Comparison of ENCODE assay signal across 20 cellular contexts in the genomic region with DNA sequence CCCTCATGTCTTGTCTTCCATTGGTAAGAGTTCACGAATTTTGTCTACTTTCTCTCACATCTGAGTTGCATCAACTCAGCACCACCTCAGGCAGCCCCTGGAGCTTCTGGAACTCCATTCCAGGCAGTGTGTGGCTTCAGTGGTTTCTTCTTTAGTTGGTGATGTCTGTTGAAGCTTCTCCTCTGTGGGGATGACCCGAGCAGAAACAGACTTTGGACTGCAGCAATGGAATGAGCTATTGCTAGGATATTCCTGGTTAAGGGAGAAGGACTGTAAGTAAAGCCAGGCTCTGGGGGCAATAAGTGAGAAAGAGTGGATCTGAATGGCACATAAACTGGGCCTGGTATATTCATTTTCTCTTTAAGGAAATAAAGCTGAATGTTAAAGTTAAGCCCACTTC. TPM values are rescaled to one million over a fixed set of nuclear protein-coding genes. Genes with fewer than 3 reads are reported as not detected.
DNase-seq lines count a peak whose midpoint lies in the region; ATAC-seq, FAIRE-seq and TF ChIP-seq lines count a peak whose summit lies in the region.
"Had no signal": no experiment of that assay in that cellular context is flagged by ENCODE, and none has a peak within 500 bp of the region (broad histone marks: within the 10 kb centered on the region; RNA-seq: fewer than 3 reads in every experiment).

No MANE protein-coding gene starts in this region.

- FAIRE-seq in HepG2 (lab: Jason Lieb, UNC), result no peak
- FAIRE-seq in kidney (lab: Jason Lieb, UNC), result no peak
- FAIRE-seq: GM12891, GM18507, H54 had no signal

- DNase-seq in Caco-2 (no peak), IMR-90 (no peak), HepG2 (ENCODE audit: low spot score) (no peak), MV-4-11 (lab: John Stamatoyannopoulos, UW) (no peak), kidney (no peak), uterus (no peak)
- no peak for DNase-seq in activated CD4-positive, alpha-beta T cell treated with anti-CD3 and anti-CD28 coated beads for 48 hours
- DNase-seq: 8988T; C1 segment of cervical spinal cord; CD4-positive, alpha-beta memory T cell; COR-L47; DMS153; GF-D8; GOT3; HFFc6 had no signal

- no peak for TF ChIP-seq CTCF in Caco-2 (IDR thresholded peaks at IDR 0.05; ENCODE audit: insufficient read depth in 1 of 2, low read depth in 1 of 2, low read length in 1 of 2, severe bottlenecking in 1 of 2, unreplicated experiment in 1 of 2)
- TF ChIP-seq CTCF in IMR-90 (conservative IDR thresholded peaks at IDR 0.05; ENCODE audit: low read depth, low read length), result no peak
- no peak for TF ChIP-seq CTCF in HepG2 (CRISPR knock-in tag; IDR thresholded peaks at IDR 0.05)
- no peak for TF ChIP-seq CTCF in kidney (IDR thresholded peaks at IDR 0.05; ENCODE audit: borderline replicate concordance, extremely low read depth, insufficient read depth)
- TF ChIP-seq CTCF in uterus (IDR thresholded peaks at IDR 0.05), result no peak

- no peak overlapping the region for H2AK5ac ChIP-seq in IMR-90 (ENCODE audit: low read depth, low read length)

- H2BK15ac ChIP-seq in IMR-90 (ENCODE audit: low read depth, low read length), result no peak overlapping the region

- peaks cover 4% of the 10 kb centered on the region for H3K36me3 Mint-ChIP-seq in Caco-2 (ENCODE audit: insufficient read depth, unreplicated experiment)
- H3K36me3 Mint-ChIP-seq: CD4-positive, alpha-beta memory T cell had no signal

- no peak overlapping the region for H2BK20ac ChIP-seq in IMR-90 (ENCODE audit: low read depth, low read length)

- H3K27ac ChIP-seq in IMR-90 (ENCODE audit: insufficient read depth, low read length), result no peak overlapping the region
- H3K27ac ChIP-seq in HepG2 (ENCODE audit: extremely low read length, insufficient read depth, low read length), result no peak overlapping the region
- no peak overlapping the region for H3K27ac ChIP-seq in kidney (ENCODE audit: low read depth in 2 of 2, low read length in 2 of 2)
- no peak overlapping the region for H3K27ac ChIP-seq in uterus

- no peak overlapping the region for H3K14ac ChIP-seq in IMR-90 (replicated peaks; ENCODE audit: low read depth, low read length)

- dilution Hi-C loops in IMR-90 (cut with HindIII; ENCODE audit: low sequenced_read_pairs, unreplicated experiment), result no loop called here

- H2AFZ ChIP-seq in IMR-90 (replicated peaks; ENCODE audit: low read length, poor library complexity) (no peak overlapping the region), HepG2 (ENCODE audit: low read length) (no peak overlapping the region)

- H3K27ac Mint-ChIP-seq in Caco-2 (ENCODE audit: unreplicated experiment), result peak overlapping the region; percentile 20
- H3K27ac Mint-ChIP-seq: CD4-positive, alpha-beta memory T cell; HFFc6 had no signal

- no peak overlapping the region for H3K23ac ChIP-seq in IMR-90 (ENCODE audit: low read depth, low read length)

- peak overlapping the region; percentile 37; the same call in 1 of the 2 replicates for H3K18ac ChIP-seq in IMR-90 (ENCODE audit: low read depth, low read length)

- H2BK5ac ChIP-seq in IMR-90 (ENCODE audit: low read depth, low read length, poor library complexity, severe bottlenecking), result no peak overlapping the region

- H3K4me1 ChIP-seq in Caco-2 (peaks cover 35% of the 10 kb centered on the region), IMR-90 (ENCODE audit: control insufficient read depth, insufficient read depth, low read length) (peaks cover 4% of the 10 kb centered on the region; the same call in 1 of the 2 replicates), HepG2 (ENCODE audit: insufficient read depth, low read length) (no peaks in the 10 kb centered on the region), kidney (ENCODE audit: control insufficient read depth in 1 of 2, insufficient read depth in 1 of 2, low read depth in 1 of 2, low read length in 2 of 2) (no peaks in the 10 kb centered on the region), uterus (no peaks in the 10 kb centered on the region)
- H3K4me1 ChIP-seq: HAP-1 had no signal

- H3K4me2 ChIP-seq in IMR-90 (ENCODE audit: low read depth, low read length) (no peak overlapping the region), HepG2 (ENCODE audit: low read depth, low read length) (no peak overlapping the region)

- TF ChIP-seq POLR2A in IMR-90 (IDR thresholded peaks at IDR 0.05; ENCODE audit: low read depth, low read length) (no peak), HepG2 (IDR thresholded peaks at IDR 0.05; ENCODE audit: insufficient read depth in 1 of 2, low read depth in 2 of 2, low read length in 2 of 2) (no peak), uterus (IDR thresholded peaks at IDR 0.05) (no peak)

- no peak overlapping the region for H4K91ac ChIP-seq in IMR-90 (ENCODE audit: insufficient read depth, low read depth, low read length)

- ATAC-seq in IMR-90 (ENCODE audit: low read depth) (no peak), HepG2 (peak; percentile 44; the same call in 2 of the 3 replicates)

- BruUV-seq in Caco-2 (replicated peaks; lab: Mats Ljungman, UMichigan) (no TSS peak), IMR-90 (replicated peaks; lab: Mats Ljungman, UMichigan) (no TSS peak), HepG2 (replicated peaks; lab: Mats Ljungman, UMichigan) (no TSS peak)

- H3K79me1 ChIP-seq in IMR-90 (ENCODE audit: low read depth in 1 of 2, low read length in 2 of 2), result no peaks in the 10 kb centered on the region

- no peak overlapping the region for H2BK120ac ChIP-seq in IMR-90 (ENCODE audit: low read depth, low read length)

- POLR2A ChIA-PET in Caco-2 (lab: Charles Lee), result no interaction called here
- POLR2A ChIA-PET in IMR-90 (lab: Charles Lee; ENCODE audit: unreplicated experiment), result no interaction called here
- POLR2A ChIA-PET in HepG2 (lab: Yijun Ruan, JAX), result no interaction called here

- H3K9ac ChIP-seq in IMR-90 (ENCODE audit: low read depth, low read length) (no peak overlapping the region), HepG2 (ENCODE audit: insufficient read depth, low read depth, low read length) (no peak overlapping the region), kidney (ENCODE audit: low read length in 2 of 2) (no peak overlapping the region)

- no peak overlapping the region for H3K4me3 Mint-ChIP-seq in Caco-2 (ENCODE audit: unreplicated experiment)
- H3K4me3 Mint-ChIP-seq: CD4-positive, alpha-beta memory T cell; HFFc6 had no signal

- H3K27me3 Mint-ChIP-seq in Caco-2 (ENCODE audit: insufficient read depth, unreplicated experiment), result no peaks in the 10 kb centered on the region

- H3K9me3 ChIP-seq in Caco-2 (no peaks in the 10 kb centered on the region), IMR-90 (ENCODE audit: control insufficient read depth, insufficient read depth, low read length) (no peaks in the 10 kb centered on the region), HepG2 (ENCODE audit: low read length) (no peaks in the 10 kb centered on the region), kidney (ENCODE audit: control insufficient read depth in 1 of 2, low read length in 2 of 2) (no peaks in the 10 kb centered on the region), uterus (no peaks in the 10 kb centered on the region)
- H3K9me3 ChIP-seq: HAP-1 had no signal

- no peaks in the 10 kb centered on the region for H3K36me3 ChIP-seq in Caco-2 (ENCODE audit: control insufficient read depth, insufficient read depth, low read length)
- H3K36me3 ChIP-seq in IMR-90 (ENCODE audit: control insufficient read depth, insufficient read depth, low read length), result no peaks in the 10 kb centered on the region
- no peaks in the 10 kb centered on the region for H3K36me3 ChIP-seq in HepG2 (replicated peaks in 1 of 2; ENCODE audit: control insufficient read depth in 1 of 2, insufficient read depth in 2 of 2, low read length in 2 of 2)
- no peaks in the 10 kb centered on the region for H3K36me3 ChIP-seq in kidney (ENCODE audit: control insufficient read depth in 1 of 2, insufficient read depth in 2 of 2, low read length in 2 of 2)
- H3K36me3 ChIP-seq in uterus, result no peaks in the 10 kb centered on the region
- H3K36me3 ChIP-seq: HAP-1 had no signal

- H4K5ac ChIP-seq in IMR-90 (ENCODE audit: low read depth, low read length), result no peak overlapping the region

- no peak overlapping the region for H3K56ac ChIP-seq in IMR-90 (ENCODE audit: extremely low read depth, insufficient read depth, low read length)

- no peak overlapping the region; the same call in 1 of the 2 replicates for H3K4ac ChIP-seq in IMR-90 (ENCODE audit: low read depth, low read length)

- H2AK9ac ChIP-seq in IMR-90 (replicated peaks; ENCODE audit: low read depth, low read length, poor library complexity), result no peak overlapping the region

- no CpG with 5 or more reads among the region's 2 CpGs for WGBS in IMR-90 (ENCODE audit: extremely low coverage in 2 of 2, insufficient read length in 1 of 2), 2 experiments
- WGBS in HepG2 (ENCODE audit: low lambda C conversion rate), result 3% methylated on average over 2 of the region's 2 CpGs

- no peaks in the 10 kb centered on the region for H3K27me3 ChIP-seq in Caco-2 (replicated peaks; ENCODE audit: control insufficient read depth, insufficient read depth, low read length)
- no peaks in the 10 kb centered on the region for H3K27me3 ChIP-seq in IMR-90 (ENCODE audit: control insufficient read depth, insufficient read depth, low read length)
- no peaks in the 10 kb centered on the region for H3K27me3 ChIP-seq in HepG2 (ENCODE audit: control insufficient read depth in 1 of 2, insufficient read depth in 2 of 2, low read length in 2 of 2)
- H3K27me3 ChIP-seq in uterus, result no peaks in the 10 kb centered on the region

- TF ChIP-seq RAD21 in IMR-90 (IDR thresholded peaks at IDR 0.05; ENCODE audit: low read length) (no peak), HepG2 (CRISPR knock-in tag; IDR thresholded peaks at IDR 0.05) (no peak)

- intact Hi-C loops in Caco-2 (cut with micrococcal nuclease; ENCODE audit: unreplicated experiment) (no loop called here), IMR-90 (cut with micrococcal nuclease) (no loop called here), HepG2 (cut with micrococcal nuclease; ENCODE audit: unreplicated experiment) (no loop called here), kidney (cut with DNase I) (no loop called here), uterus (cut with DNase I; ENCODE audit: low total_unique reads) (no loop called here)

- peaks cover 12% of the 10 kb centered on the region for H3K9me3 Mint-ChIP-seq in Caco-2 (ENCODE audit: unreplicated experiment)
- H3K9me3 Mint-ChIP-seq: CD4-positive, alpha-beta memory T cell; HFFc6 had no signal

- CTCF ChIA-PET in Caco-2 (lab: Charles Lee), result interaction anchor here (1.0 kb wide), 1 partner anchor 24 kb away, joined by 3 read pairs; no protein-coding TSS in a partner anchor
- CTCF ChIA-PET in IMR-90 (lab: Yijun Ruan, JAX), result no interaction called here
- CTCF ChIA-PET in HepG2 (lab: Yijun Ruan, JAX; ENCODE audit: low intra/inter-chr PET ratio, low total read pairs), result no interaction called here

- in situ Hi-C loops in IMR-90 (cut with MboI; ENCODE audit: low sequenced_read_pairs) (no loop called here), HepG2 (cut with HindIII; ENCODE audit: extremely low pct_ligation_motif_present, low pct_unique_long_range_greater_than_20kb) (no loop called here)

- TF ChIP-seq EP300 in HepG2 (IDR thresholded peaks at IDR 0.05; ENCODE audit: low read depth in 2 of 2, low read length in 2 of 2) (no peak), HepG2 (CRISPR knock-in tag; IDR thresholded peaks at IDR 0.05; ENCODE audit: borderline replicate concordance) (no peak)

- H3K4me3 ChIP-seq in Caco-2 (ENCODE audit: low read depth, low read length) (no peak overlapping the region), IMR-90 (ENCODE audit: insufficient read depth, low read depth, low read length) (no peak overlapping the region), HepG2 (replicated peaks in 1 of 3; ENCODE audit: insufficient read depth in 1 of 3, low read depth in 2 of 3, low read length in 3 of 3) (no peak overlapping the region), kidney (ENCODE audit: low read length in 2 of 2) (no peak overlapping the region), uterus (no peak overlapping the region)
- H3K4me3 ChIP-seq: HAP-1 had no signal

- no peaks in the 10 kb centered on the region for H3K9me1 ChIP-seq in IMR-90 (ENCODE audit: insufficient read depth, low read length)

- no peaks in the 10 kb centered on the region for H4K20me1 ChIP-seq in IMR-90 (ENCODE audit: insufficient read depth, low read length)
- H4K20me1 ChIP-seq in HepG2 (ENCODE audit: insufficient read depth, low read length), result no peaks in the 10 kb centered on the region

- peaks cover 29% of the 10 kb centered on the region for H3K4me1 Mint-ChIP-seq in Caco-2 (ENCODE audit: low read depth, unreplicated experiment)

- H4K8ac ChIP-seq in IMR-90 (ENCODE audit: low read depth in 2 of 2, low read length in 2 of 2), result peak overlapping the region in 1 of 2 experiments; percentile 5; a peak in 1 of 4 replicates

- no peaks in the 10 kb centered on the region for H3K79me2 ChIP-seq in HepG2 (ENCODE audit: insufficient read depth, low read length)

RNA-seq across cellular contexts. Expression of gene STAT4, which starts 32.3 kb away (rescaled TPM):
- 0.19 and 0.48 TPM in 2 replicates for total RNA-seq in Caco-2 (2022)
- total RNA-seq in IMR-90 (2012; rRNA removed), result 0.28 and 0.36 TPM in 2 replicates
- 0.47 and 0.48 TPM in 2 replicates for polyA plus RNA-seq in IMR-90 (2012; rRNA removed)
- polyA plus RNA-seq in IMR-90 (2012; cell fraction: cytosol; rRNA removed), result 0.07 and 0.08 TPM in 2 replicates
- 0.27 and 3.1 TPM in 2 replicates for polyA plus RNA-seq in IMR-90 (2012; cell fraction: nucleus; rRNA removed; ENCODE audit: low replicate concordance)
- not detected in 2 replicates for total RNA-seq in HepG2 (2016; rRNA removed; fragmentation: Illumina TruSeq; extraction: Trizol)
- total RNA-seq in HepG2 (2016; cell fraction: cytosol; rRNA removed; fragmentation: Illumina TruSeq; extraction: Trizol; ENCODE audit: low read depth), result not detected in 2 replicates
- 0.09 TPM in 1 of 2 replicates, not detected in the other for total RNA-seq in HepG2 (2016; cell fraction: insoluble cytoplasmic fraction; rRNA removed; fragmentation: Illumina TruSeq; extraction: Trizol)
- total RNA-seq in HepG2 (2016; cell fraction: membrane; rRNA removed; fragmentation: Illumina TruSeq; extraction: Trizol), result 0.09 TPM in 1 of 2 replicates, not detected in the other
- 0.43 TPM in 1 of 2 replicates, not detected in the other for total RNA-seq in HepG2 (2016; cell fraction: nucleus; rRNA removed; fragmentation: Illumina TruSeq; extraction: Trizol)
- 0.37 and 0.40 TPM in 2 replicates for polyA plus RNA-seq in HepG2 (2011; rRNA removed)
- 0.14 and 0.19 TPM in 2 replicates for polyA plus RNA-seq in HepG2 (2011; cell fraction: cytosol; rRNA removed)
- 1.0 and 1.4 TPM in 2 replicates for polyA plus RNA-seq in HepG2 (2011; cell fraction: nucleus; rRNA removed)
- 0.20 and 0.23 TPM in 2 replicates for polyA plus RNA-seq in HepG2 (2012)
- not detected in 2 replicates for polyA plus RNA-seq in HepG2 (2016; cell fraction: cytosol; fragmentation: Illumina TruSeq; extraction: Trizol; ENCODE audit: low read depth)
- not detected in 2 replicates for polyA plus RNA-seq in HepG2 (2016; cell fraction: insoluble cytoplasmic fraction; fragmentation: Illumina TruSeq; extraction: Trizol; ENCODE audit: low read depth)
- polyA plus RNA-seq in HepG2 (2016; cell fraction: membrane; fragmentation: Illumina TruSeq; extraction: Trizol; ENCODE audit: low read depth), result not detected in 2 replicates
- 0.16 and 0.21 TPM in 2 replicates for polyA plus RNA-seq in HepG2 (2016; cell fraction: nucleus; fragmentation: Illumina TruSeq; extraction: Trizol; ENCODE audit: insufficient read depth, low read depth)
- polyA minus RNA-seq in HepG2 (2011; rRNA and poly(A)+ RNA removed; ENCODE audit: low replicate concordance), result 0.50 and 0.63 TPM in 2 replicates
- 0.30 TPM in 1 of 2 replicates, not detected in the other for polyA minus RNA-seq in HepG2 (2011; cell fraction: cytosol; rRNA and poly(A)+ RNA removed)
- polyA minus RNA-seq in HepG2 (2011; cell fraction: nucleus; rRNA and poly(A)+ RNA removed), result 3.6 and 4.0 TPM in 2 replicates
- total RNA-seq in kidney, result 8.5 TPM
- 1.2 TPM for polyA plus RNA-seq in kidney (ENCODE audit: insufficient read depth, low read depth, low replicate concordance)
- 1 to 10 TPM in 2 of 4 donors, under 1 TPM in 1, not detected in 1; 0.51 to 4.8 (median 2.3) TPM for total RNA-seq in uterus
- total RNA-seq: G401 had no signal
